Comparison of ENCODE assay signal across 1 cellular context in the genomic region with DNA sequence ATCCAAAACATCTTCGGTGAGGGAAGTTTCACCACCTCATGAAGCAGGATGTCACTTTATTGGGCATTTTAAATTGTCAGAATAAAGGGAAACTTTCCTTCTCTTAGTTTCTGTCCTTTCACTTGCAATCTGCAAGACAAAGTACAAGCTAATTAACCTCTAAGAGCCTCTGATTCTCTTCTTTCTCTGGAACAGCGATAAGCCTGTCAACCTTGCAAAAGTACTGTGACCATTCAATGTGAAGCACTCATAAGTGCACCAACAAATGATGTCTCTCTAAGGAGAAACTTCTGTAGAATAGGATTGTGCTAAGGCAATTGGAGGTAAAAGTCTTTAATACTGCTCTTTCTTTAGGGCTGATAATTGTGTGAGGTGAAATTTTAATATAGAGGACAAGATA.
TF ChIP-seq lines count a peak whose summit lies in the region.

No MANE protein-coding gene starts in this region.

TF ChIP-seq in GM23338, 12 proteins besides CTCF, POLR2A, EP300 and RAD21 (continued from another document):
- TF ChIP-seq, protein P1, sequence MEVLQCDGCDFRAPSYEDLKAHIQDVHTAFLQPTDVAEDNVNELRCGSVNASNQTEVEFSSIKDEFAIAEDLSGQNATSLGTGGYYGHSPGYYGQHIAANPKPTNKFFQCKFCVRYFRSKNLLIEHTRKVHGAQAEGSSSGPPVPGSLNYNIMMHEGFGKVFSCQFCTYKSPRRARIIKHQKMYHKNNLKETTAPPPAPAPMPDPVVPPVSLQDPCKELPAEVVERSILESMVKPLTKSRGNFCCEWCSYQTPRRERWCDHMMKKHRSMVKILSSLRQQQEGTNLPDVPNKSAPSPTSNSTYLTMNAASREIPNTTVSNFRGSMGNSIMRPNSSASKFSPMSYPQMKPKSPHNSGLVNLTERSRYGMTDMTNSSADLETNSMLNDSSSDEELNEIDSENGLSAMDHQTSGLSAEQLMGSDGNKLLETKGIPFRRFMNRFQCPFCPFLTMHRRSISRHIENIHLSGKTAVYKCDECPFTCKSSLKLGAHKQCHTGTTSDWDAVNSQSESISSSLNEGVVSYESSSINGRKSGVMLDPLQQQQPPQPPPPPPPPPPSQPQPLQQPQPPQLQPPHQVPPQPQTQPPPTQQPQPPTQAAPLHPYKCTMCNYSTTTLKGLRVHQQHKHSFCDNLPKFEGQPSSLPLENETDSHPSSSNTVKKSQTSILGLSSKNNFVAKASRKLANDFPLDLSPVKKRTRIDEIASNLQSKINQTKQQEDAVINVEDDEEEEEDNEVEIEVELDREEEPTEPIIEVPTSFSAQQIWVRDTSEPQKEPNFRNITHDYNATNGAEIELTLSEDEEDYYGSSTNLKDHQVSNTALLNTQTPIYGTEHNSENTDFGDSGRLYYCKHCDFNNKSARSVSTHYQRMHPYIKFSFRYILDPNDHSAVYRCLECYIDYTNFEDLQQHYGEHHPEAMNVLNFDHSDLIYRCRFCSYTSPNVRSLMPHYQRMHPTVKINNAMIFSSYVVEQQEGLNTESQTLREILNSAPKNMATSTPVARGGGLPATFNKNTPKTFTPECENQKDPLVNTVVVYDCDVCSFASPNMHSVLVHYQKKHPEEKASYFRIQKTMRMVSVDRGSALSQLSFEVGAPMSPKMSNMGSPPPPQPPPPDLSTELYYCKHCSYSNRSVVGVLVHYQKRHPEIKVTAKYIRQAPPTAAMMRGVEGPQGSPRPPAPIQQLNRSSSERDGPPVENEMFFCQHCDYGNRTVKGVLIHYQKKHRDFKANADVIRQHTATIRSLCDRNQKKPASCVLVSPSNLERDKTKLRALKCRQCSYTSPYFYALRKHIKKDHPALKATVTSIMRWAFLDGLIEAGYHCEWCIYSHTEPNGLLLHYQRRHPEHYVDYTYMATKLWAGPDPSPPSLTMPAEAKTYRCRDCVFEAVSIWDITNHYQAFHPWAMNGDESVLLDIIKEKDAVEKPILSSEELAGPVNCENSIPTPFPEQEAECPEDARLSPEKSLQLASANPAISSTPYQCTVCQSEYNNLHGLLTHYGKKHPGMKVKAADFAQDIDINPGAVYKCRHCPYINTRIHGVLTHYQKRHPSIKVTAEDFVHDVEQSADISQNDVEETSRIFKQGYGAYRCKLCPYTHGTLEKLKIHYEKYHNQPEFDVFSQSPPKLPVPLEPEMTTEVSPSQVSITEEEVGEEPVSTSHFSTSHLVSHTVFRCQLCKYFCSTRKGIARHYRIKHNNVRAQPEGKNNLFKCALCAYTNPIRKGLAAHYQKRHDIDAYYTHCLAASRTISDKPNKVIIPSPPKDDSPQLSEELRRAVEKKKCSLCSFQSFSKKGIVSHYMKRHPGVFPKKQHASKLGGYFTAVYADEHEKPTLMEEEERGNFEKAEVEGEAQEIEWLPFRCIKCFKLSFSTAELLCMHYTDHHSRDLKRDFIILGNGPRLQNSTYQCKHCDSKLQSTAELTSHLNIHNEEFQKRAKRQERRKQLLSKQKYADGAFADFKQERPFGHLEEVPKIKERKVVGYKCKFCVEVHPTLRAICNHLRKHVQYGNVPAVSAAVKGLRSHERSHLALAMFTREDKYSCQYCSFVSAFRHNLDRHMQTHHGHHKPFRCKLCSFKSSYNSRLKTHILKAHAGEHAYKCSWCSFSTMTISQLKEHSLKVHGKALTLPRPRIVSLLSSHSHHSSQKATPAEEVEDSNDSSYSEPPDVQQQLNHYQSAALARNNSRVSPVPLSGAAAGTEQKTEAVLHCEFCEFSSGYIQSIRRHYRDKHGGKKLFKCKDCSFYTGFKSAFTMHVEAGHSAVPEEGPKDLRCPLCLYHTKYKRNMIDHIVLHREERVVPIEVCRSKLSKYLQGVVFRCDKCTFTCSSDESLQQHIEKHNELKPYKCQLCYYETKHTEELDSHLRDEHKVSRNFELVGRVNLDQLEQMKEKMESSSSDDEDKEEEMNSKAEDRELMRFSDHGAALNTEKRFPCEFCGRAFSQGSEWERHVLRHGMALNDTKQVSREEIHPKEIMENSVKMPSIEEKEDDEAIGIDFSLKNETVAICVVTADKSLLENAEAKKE (CRISPR knock-in tag; IDR thresholded peaks at IDR 0.05): no peak
- no peak for TF ChIP-seq STAT1 (IDR thresholded peaks at IDR 0.05; ENCODE audit: unreplicated experiment)
- no peak for TF ChIP-seq ZNF331 (CRISPR knock-in tag; IDR thresholded peaks at IDR 0.05; ENCODE audit: low read depth)
- no peak for TF ChIP-seq JUNB (IDR thresholded peaks at IDR 0.05; ENCODE audit: unreplicated experiment)
